21 cellular contexts compared by ENCODE assay signal in the genomic region with DNA sequence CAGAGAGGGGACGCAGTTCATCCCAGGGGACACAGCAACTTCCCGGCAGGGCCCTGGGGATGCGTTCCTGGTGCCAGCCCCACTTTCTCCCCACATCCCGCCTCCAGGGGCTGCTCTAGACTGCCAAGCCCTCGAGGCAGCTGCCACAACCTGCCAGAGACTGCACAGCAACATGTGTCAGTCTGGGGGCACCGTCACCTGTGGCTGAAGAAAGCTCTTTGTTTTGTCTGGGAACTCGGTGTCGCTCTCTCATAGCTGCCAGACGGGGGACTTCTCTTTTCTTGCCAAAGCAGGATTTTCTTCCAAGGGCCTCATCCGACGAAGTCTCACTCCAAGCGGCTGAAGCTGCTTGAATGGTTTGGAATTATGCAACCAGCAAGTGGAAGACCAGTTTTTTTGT. TPM values are rescaled to one million over a fixed set of nuclear protein-coding genes. Genes with fewer than 3 reads are reported as not detected.
DNase-seq lines count a peak whose midpoint lies in the region; ATAC-seq and TF ChIP-seq lines count a peak whose summit lies in the region.
"Had no signal": no experiment of that assay in that cellular context is flagged by ENCODE, and none has a peak within 500 bp of the region (broad histone marks: within the 10 kb centered on the region; RNA-seq: fewer than 3 reads in every experiment).

No MANE protein-coding gene starts in this region.

- H3K4me1 Mint-ChIP-seq in activated T-cell treated with anti-CD3 and anti-CD28 coated beads, Interleukin-2, amount 50 U/mL, for 72 hours (ENCODE audit: low read depth) = peaks cover 45% of the 10 kb centered on the region
- peaks cover 32% of the 10 kb centered on the region for H3K4me1 Mint-ChIP-seq in T-helper 17 cell
- H3K4me1 Mint-ChIP-seq in stimulated activated memory B cell treated with anti-CD40 and anti-IgM and Interleukin-4, amounts not matched to agents 10 μg/mL and 1 μg/mL and 100 μg/mL, for 72 hours = peaks cover 82% of the 10 kb centered on the region

- ATAC-seq in activated T-cell treated with anti-CD3 and anti-CD28 coated beads, Interleukin-2, amount 50 U/mL, for 72 hours (replicated peaks in 1 of 2) = no peak
- ATAC-seq in T-helper 17 cell = no peak
- ATAC-seq in stimulated activated memory B cell treated with anti-CD40 and anti-IgM and Interleukin-4, amounts not matched to agents 10 μg/mL and 1 μg/mL and 100 μg/mL, for 72 hours = no peak
- no peak for ATAC-seq in right cardiac atrium
- ATAC-seq: left lung, psoas muscle had no signal

- H3K27ac ChIP-seq in right cardiac atrium (ENCODE audit: low read length) = no peak overlapping the region
- H3K27ac ChIP-seq: left lung, psoas muscle, vagina had no signal

- intact Hi-C loops in right cardiac atrium (cut with DNase I) = no loop called here

- H3K4me3 Mint-ChIP-seq in activated T-cell treated with anti-CD3 and anti-CD28 coated beads, Interleukin-2, amount 50 U/mL, for 72 hours = no peak overlapping the region
- no peak overlapping the region for H3K4me3 Mint-ChIP-seq in T-helper 17 cell
- no peak overlapping the region for H3K4me3 Mint-ChIP-seq in stimulated activated memory B cell treated with anti-CD40 and anti-IgM and Interleukin-4, amounts not matched to agents 10 μg/mL and 1 μg/mL and 100 μg/mL, for 72 hours
- H3K4me3 Mint-ChIP-seq: activated CD4-positive, alpha-beta T cell treated with anti-CD3 and anti-CD28 coated beads, Interleukin-2, amount 10 ng/mL, durations not matched to agents 24 days and 14 days had no signal

- peaks cover 17 to 47% of the 10 kb centered on the region in 2 donors for H3K36me3 Mint-ChIP-seq in activated T-cell treated with anti-CD3 and anti-CD28 coated beads, Interleukin-2, amount 50 U/mL, for 72 hours (ENCODE audit: insufficient read depth in 2 of 2)
- H3K36me3 Mint-ChIP-seq in T-helper 17 cell (ENCODE audit: low read depth) = peaks cover 8% of the 10 kb centered on the region
- H3K36me3 Mint-ChIP-seq in stimulated activated memory B cell treated with anti-CD40 and anti-IgM and Interleukin-4, amounts not matched to agents 10 μg/mL and 1 μg/mL and 100 μg/mL, for 72 hours = peaks cover 65% of the 10 kb centered on the region

- no peak for DNase-seq in activated T-cell treated with anti-CD3 and anti-CD28 coated beads, Interleukin-2, amount 50 U/mL, for 72 hours
- no peak for DNase-seq in activated T-cell treated with anti-CD3 and anti-CD28 coated beads, Interleukin-2, amount 50 U/mL, for 1 hour
- DNase-seq in T-helper 17 cell (no peak), hypothalamus (lab: John Stamatoyannopoulos, UW) (peak in 38 of 51 donors; percentile 13 to 82 (median 54)), H7 (no peak), right cardiac atrium (no peak), GM20000 (ENCODE audit: low spot score) (no peak)
- DNase-seq: activated CD4-positive, alpha-beta T cell treated with anti-CD3 and anti-CD28 coated beads, Interleukin-2, amount 10 ng/mL, durations not matched to agents 24 days and 14 days; amniotic stem cell; Caco-2; foreskin melanocyte; GDM1; left lung; NCI-H1417 treated with DMSO at 0.1 percent for 48 hours; NCI-H446; stimulated activated CD4-positive, alpha-beta T cell treated with anti-CD3 and anti-CD28 coated beads, Interleukin-15, amount 100 ng/mL, for 24 hours; stomach had no signal

- H3K27ac Mint-ChIP-seq in activated T-cell treated with anti-CD3 and anti-CD28 coated beads, Interleukin-2, amount 50 U/mL, for 72 hours = peak overlapping the region; percentile 24
- H3K27ac Mint-ChIP-seq in T-helper 17 cell = peak overlapping the region; percentile 65
- peak overlapping the region; percentile 35 for H3K27ac Mint-ChIP-seq in stimulated activated memory B cell treated with anti-CD40 and anti-IgM and Interleukin-4, amounts not matched to agents 10 μg/mL and 1 μg/mL and 100 μg/mL, for 72 hours
- H3K27ac Mint-ChIP-seq: activated CD4-positive, alpha-beta T cell treated with anti-CD3 and anti-CD28 coated beads, Interleukin-2, amount 10 ng/mL, durations not matched to agents 24 days and 14 days had no signal

- H3K27me3 ChIP-seq in H7 (ENCODE audit: control insufficient read depth, insufficient read depth, low read length) = no peaks in the 10 kb centered on the region
- no peaks in the 10 kb centered on the region for H3K27me3 ChIP-seq in right cardiac atrium (ENCODE audit: control insufficient read depth, insufficient read depth)
- H3K27me3 ChIP-seq: left lung, stomach, vagina had no signal

- no peaks in the 10 kb centered on the region for H3K36me3 ChIP-seq in H7 (replicated peaks; ENCODE audit: control insufficient read depth, insufficient read depth, low read length)
- H3K36me3 ChIP-seq: HAP-1, vagina had no signal

- 75% methylated on average over 12 of the region's 12 CpGs for WGBS in right cardiac atrium

- no peaks in the 10 kb centered on the region for H3K9me3 ChIP-seq in T-helper 17 cell (ENCODE audit: control insufficient read depth, low read length, poor library complexity, severe bottlenecking)
- no peaks in the 10 kb centered on the region for H3K9me3 ChIP-seq in right cardiac atrium (ENCODE audit: control insufficient read depth, low read length)
- H3K9me3 ChIP-seq: psoas muscle, vagina had no signal

- TF ChIP-seq CTCF in GM20000 (IDR thresholded peaks at IDR 0.05; ENCODE audit: extremely low read depth, missing control alignments) = no peak

- peaks cover 2 to 5% of the 10 kb centered on the region in 2 donors for H3K9me3 Mint-ChIP-seq in activated T-cell treated with anti-CD3 and anti-CD28 coated beads, Interleukin-2, amount 50 U/mL, for 72 hours
- peaks cover 3% of the 10 kb centered on the region for H3K9me3 Mint-ChIP-seq in stimulated activated memory B cell treated with anti-CD40 and anti-IgM and Interleukin-4, amounts not matched to agents 10 μg/mL and 1 μg/mL and 100 μg/mL, for 72 hours

- H3K4me3 ChIP-seq in H7 (ENCODE audit: insufficient read depth, low read depth, low read length) (no peak overlapping the region), right cardiac atrium (ENCODE audit: low read length) (no peak overlapping the region)
- H3K4me3 ChIP-seq: HAP-1, left lung, psoas muscle, stomach, vagina had no signal

- no peaks in the 10 kb centered on the region for H3K27me3 Mint-ChIP-seq in activated T-cell treated with anti-CD3 and anti-CD28 coated beads, Interleukin-2, amount 50 U/mL, for 72 hours (ENCODE audit: low read depth)
- H3K27me3 Mint-ChIP-seq in T-helper 17 cell = no peaks in the 10 kb centered on the region
- H3K27me3 Mint-ChIP-seq in stimulated activated memory B cell treated with anti-CD40 and anti-IgM and Interleukin-4, amounts not matched to agents 10 μg/mL and 1 μg/mL and 100 μg/mL, for 72 hours = no peaks in the 10 kb centered on the region
- H3K27me3 Mint-ChIP-seq: activated CD4-positive, alpha-beta T cell treated with anti-CD3 and anti-CD28 coated beads, Interleukin-2, amount 10 ng/mL, durations not matched to agents 24 days and 14 days had no signal

- no peaks in the 10 kb centered on the region for H3K4me1 ChIP-seq in right cardiac atrium (ENCODE audit: control insufficient read depth, insufficient read depth, low read length)
- H3K4me1 ChIP-seq: HAP-1, psoas muscle, vagina had no signal

RNA-seq across cellular contexts. Expression of a gene that starts 43.7 kb away (rescaled TPM):
- total RNA-seq in activated T-cell treated with anti-CD3 and anti-CD28 coated beads, Interleukin-2, amount 50 U/mL, for 72 hours = 100 to 1,000 TPM; 353 to 529 TPM
- total RNA-seq in T-helper 17 cell (100 to 1,000 TPM; 287 to 328 TPM), right cardiac atrium (10 to 100 TPM; 12.7 to 26.9 (median 23.5) TPM)
- total RNA-seq in H7 (2014; rRNA removed; shearing (Covaris generic)) = 114 and 118 TPM in 2 replicates
- 11.6 TPM for polyA plus RNA-seq in right cardiac atrium

Comparison
In these comparisons a context has a peak if more than half of its experiments do, and no peak if none do; other contexts are left out.
1. DNase-seq: peak in hypothalamus (38 of 51); none in activated T-cell treated with anti-CD3 and anti-CD28 coated beads, Interleukin-2, amount 50 U/mL, for 72 hours (0 of 2), activated T-cell treated with anti-CD3 and anti-CD28 coated beads, Interleukin-2, amount 50 U/mL, for 1 hour (single experiment), T-helper 17 cell (0 of 3), H7 (single experiment), right cardiac atrium (0 of 3) and GM20000 (single experiment).
2. Peak in every context shown above with its lines, with median percentiles within 50 percentile points of each other: H3K27ac Mint-ChIP-seq.